ENCODE assay signal across 8 cellular contexts in the genomic region with DNA sequence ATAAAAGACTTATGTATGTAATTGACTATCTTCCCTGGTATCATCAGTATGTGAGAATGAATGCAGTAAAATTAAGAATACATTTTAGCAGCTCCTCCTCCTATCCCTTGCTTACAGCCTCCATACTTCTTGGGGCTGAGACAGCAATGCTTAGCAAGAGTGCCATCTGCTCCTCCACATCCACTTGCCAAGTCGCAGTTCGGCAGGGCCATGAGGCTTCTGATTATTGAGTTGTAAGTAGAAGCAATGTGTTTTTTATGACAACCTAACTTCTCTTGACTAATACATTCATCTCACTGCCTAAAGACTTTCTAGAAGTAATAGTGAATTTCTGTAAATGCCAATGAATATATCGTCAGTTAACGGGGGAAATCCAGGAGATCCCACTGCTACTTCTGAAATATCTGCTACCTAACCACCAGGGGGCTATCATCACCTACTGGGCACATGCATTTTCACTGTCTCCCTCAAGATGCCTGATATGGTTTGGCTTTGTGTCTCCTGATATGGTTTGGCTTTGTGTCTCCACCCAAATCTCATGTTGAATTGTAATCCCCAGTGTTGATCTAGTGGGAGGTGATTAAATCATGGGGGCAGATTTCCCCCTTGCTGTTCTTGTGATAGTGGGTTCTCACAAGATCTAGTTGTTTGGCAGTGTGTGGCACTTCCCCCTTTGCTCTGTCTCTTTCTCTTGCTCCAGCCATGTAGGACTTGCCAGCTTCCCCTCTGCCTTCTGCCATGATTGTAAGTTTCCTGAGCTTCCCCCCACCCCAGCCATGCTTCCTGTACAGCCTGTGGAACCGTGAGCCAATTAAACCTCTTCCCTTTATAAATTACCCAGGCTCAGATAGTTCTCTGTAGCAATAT. TPM values are rescaled to one million over a fixed set of nuclear protein-coding genes. Genes with fewer than 3 reads are reported as not detected.
DNase-seq lines count a peak whose midpoint lies in the region; ATAC-seq lines count a peak whose summit lies in the region.

No MANE protein-coding gene starts in this region.

- H3K9me3 ChIP-seq in effector memory CD4-positive, alpha-beta T cell (ENCODE audit: control insufficient read depth, low read length): no peaks in the 10 kb centered on the region

- H3K27ac ChIP-seq in effector memory CD4-positive, alpha-beta T cell (ENCODE audit: insufficient read depth, low read length, poor library complexity, severe bottlenecking): no peak overlapping the region

- no peaks in the 10 kb centered on the region for H3K4me1 ChIP-seq in effector memory CD4-positive, alpha-beta T cell (ENCODE audit: control insufficient read depth, insufficient read depth, low read length, poor library complexity, severe bottlenecking)

- no peak overlapping the region for H3K4me3 ChIP-seq in effector memory CD4-positive, alpha-beta T cell (ENCODE audit: insufficient read depth, low read depth, low read length, poor library complexity, severe bottlenecking)

- H3K27me3 ChIP-seq in effector memory CD4-positive, alpha-beta T cell (replicated peaks; ENCODE audit: control insufficient read depth, insufficient read depth, low read length, poor library complexity, severe bottlenecking): peaks cover under 1% of the 10 kb centered on the region

- ATAC-seq in HG02678 (IDR thresholded peaks at IDR 0.05; ENCODE audit: unreplicated experiment) (peak; percentile 53), left lobe of liver (peak; percentile 55), GM18858 (IDR thresholded peaks at IDR 0.05; ENCODE audit: unreplicated experiment) (no peak)

- H3K36me3 ChIP-seq in effector memory CD4-positive, alpha-beta T cell (ENCODE audit: control insufficient read depth, insufficient read depth, low read length): no peaks in the 10 kb centered on the region

- in situ Hi-C loops in SK-MEL-5 (cut with HindIII; ENCODE audit: low pct_unique_long_range_greater_than_20kb, low sequenced_read_pairs): no loop called here

- DNase-seq in activated CD4-positive, alpha-beta T cell treated with anti-CD3 and anti-CD28 coated beads for 48 hours: peak; percentile 4
- no peak for DNase-seq in activated CD4-positive, alpha-beta T cell treated with anti-CD3 and anti-CD28 coated beads for 4 hours
- DNase-seq in SK-MEL-5 (ENCODE audit: low read depth, low spot score) (peak; percentile 60), left lobe of liver (ENCODE audit: low spot score) (no peak)
- DNase-seq in effector memory CD4-positive, alpha-beta T cell: no peak
- no peak for DNase-seq in activated CD4-positive, alpha-beta T cell treated with anti-CD3 and anti-CD28 coated beads, Interleukin-2, amount 50 U/mL, for 4 hours

RNA-seq across cellular contexts. Expression of a gene that starts 59.6 kb away (rescaled TPM):
- total RNA-seq in SK-MEL-5 (2014; rRNA removed; shearing (Covaris generic)): 14.4 and 17.2 TPM in 2 replicates
- 13.6 and 16.3 TPM in 2 replicates for polyA plus RNA-seq in SK-MEL-5 (2015; cell fraction: cytosol; rRNA removed)
- 60.4 and 72.0 TPM in 2 replicates for polyA plus RNA-seq in SK-MEL-5 (2015; cell fraction: nucleus; rRNA removed)
- 7.4 TPM for total RNA-seq in left lobe of liver

Comparison
In these comparisons a context has a peak if more than half of its experiments do, and no peak if none do; other contexts are left out.
1. DNase-seq: peak in activated CD4-positive, alpha-beta T cell treated with anti-CD3 and anti-CD28 coated beads for 48 hours (single experiment) and SK-MEL-5 (single experiment); none in activated CD4-positive, alpha-beta T cell treated with anti-CD3 and anti-CD28 coated beads for 4 hours (0 of 2), left lobe of liver (single experiment), effector memory CD4-positive, alpha-beta T cell (0 of 3) and activated CD4-positive, alpha-beta T cell treated with anti-CD3 and anti-CD28 coated beads, Interleukin-2, amount 50 U/mL, for 4 hours (0 of 2).